Comparison of ENCODE assay signal across 15 cellular contexts in the genomic region with DNA sequence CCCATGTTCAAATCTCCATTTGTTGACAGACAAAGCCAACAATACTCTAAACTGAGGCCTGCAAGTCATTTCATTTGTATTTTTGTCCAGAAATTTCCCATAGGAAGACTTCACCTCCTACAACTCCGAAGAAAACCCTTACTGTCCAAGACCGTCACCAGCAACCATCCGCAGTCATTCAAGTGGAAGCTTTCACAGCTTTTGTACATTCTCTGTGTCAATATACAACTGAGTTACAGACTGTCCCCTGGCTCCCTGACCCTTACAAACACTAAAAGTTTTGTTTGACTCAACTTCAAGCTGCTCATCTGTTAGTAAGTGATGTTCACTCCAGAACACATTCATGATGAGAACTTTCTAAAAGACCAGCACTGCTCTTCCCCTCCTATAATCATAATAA.
"Had no signal": no experiment of that assay in that cellular context is flagged by ENCODE, and none has a peak within 500 bp of the region (broad histone marks: within the 10 kb centered on the region; RNA-seq: fewer than 3 reads in every experiment).

No MANE protein-coding gene starts in this region.

- H3K4me1 ChIP-seq: uterus had no signal

- H3K4me1 Mint-ChIP-seq: activated CD4-positive, alpha-beta memory T cell treated with anti-CD3 and anti-CD28 coated beads, Interleukin-2, amount 10 ng/mL, durations not matched to agents 7 days and 5 days; T-cell had no signal

- H3K27me3 ChIP-seq: ovary, uterus had no signal

- H3K4me3 ChIP-seq: mucosa of descending colon, ovary, uterus had no signal

- H3K9me3 Mint-ChIP-seq: natural killer cell treated with Interleukin-12 subunit alpha and Interleukin-12 subunit beta and Interleukin-15 and Interleukin-18, amount 100 ng/mL, for 72 hours had no signal

- H3K4me3 Mint-ChIP-seq: activated CD4-positive, alpha-beta memory T cell treated with anti-CD3 and anti-CD28 coated beads, Interleukin-2, amount 10 ng/mL, durations not matched to agents 7 days and 5 days; natural killer cell treated with Interleukin-12 subunit alpha and Interleukin-12 subunit beta and Interleukin-15 and Interleukin-18, amount 100 ng/mL, for 72 hours; T-cell had no signal

- ATAC-seq: left lobe of liver; mucosa of descending colon; natural killer cell treated with Interleukin-12 subunit alpha and Interleukin-12 subunit beta and Interleukin-15 and Interleukin-18, amount 100 ng/mL, for 72 hours; T-cell had no signal

- H3K4me2 ChIP-seq: smooth muscle cell had no signal

- H3K27ac Mint-ChIP-seq: activated CD4-positive, alpha-beta memory T cell treated with anti-CD3 and anti-CD28 coated beads, Interleukin-2, amount 10 ng/mL, durations not matched to agents 7 days and 5 days; natural killer cell treated with Interleukin-12 subunit alpha and Interleukin-12 subunit beta and Interleukin-15 and Interleukin-18, amount 100 ng/mL, for 72 hours; T-cell had no signal

- H3K27ac ChIP-seq: ovary, uterus had no signal

- H3K36me3 ChIP-seq: ovary, uterus had no signal

- H3K9me3 ChIP-seq: mucosa of descending colon, ovary, uterus had no signal

- H3K36me3 Mint-ChIP-seq: natural killer cell treated with Interleukin-12 subunit alpha and Interleukin-12 subunit beta and Interleukin-15 and Interleukin-18, amount 100 ng/mL, for 72 hours; T-cell had no signal

- H3K27me3 Mint-ChIP-seq: activated CD4-positive, alpha-beta memory T cell treated with anti-CD3 and anti-CD28 coated beads, Interleukin-2, amount 10 ng/mL, durations not matched to agents 7 days and 5 days; natural killer cell treated with Interleukin-12 subunit alpha and Interleukin-12 subunit beta and Interleukin-15 and Interleukin-18, amount 100 ng/mL, for 72 hours; T-cell had no signal

- DNase-seq: activated CD4-positive, alpha-beta memory T cell treated with anti-CD3 and anti-CD28 coated beads, Interleukin-2, amount 10 ng/mL, durations not matched to agents 7 days and 5 days; activated naive CD4-positive, alpha-beta T cell; activated T-cell treated with anti-CD3 and anti-CD28 coated beads, Interleukin-2, amount 50 U/mL, for 48 hours; effector memory CD4-positive, alpha-beta T cell; head of caudate nucleus; mammary epithelial cell; mucosa of descending colon; ovary; retina; T-cell; T1000; uterus had no signal
